In genomic region chr16:61581417-61582046, GRCh38 we compare ENCODE assay signal across 17 cellular contexts.
"Had no signal": no experiment of that assay in that cellular context is flagged by ENCODE, and none has a peak within 500 bp of the region (broad histone marks: within the 10 kb centered on the region; RNA-seq: fewer than 3 reads in every experiment).

No MANE protein-coding gene starts in this region.

- H3K36me3 ChIP-seq: esophagus squamous epithelium, gastroesophageal sphincter, neural progenitor cell, pancreas, prostate gland had no signal

- H3K27me3 Mint-ChIP-seq: dendritic cell treated with granulocyte-macrophage colony-stimulating factor and Interleukin-4, amounts not matched to agents 40 ng/mL and 50 ng/mL, for 4 days; memory B cell; natural killer cell treated with Interleukin-12 subunit alpha and Interleukin-12 subunit beta and Interleukin-15 and Interleukin-18, amount 100 ng/mL, for 72 hours had no signal

- DNase-seq: esophagus squamous epithelium; foreskin fibroblast; immature natural killer cell; occipital lobe; stimulated activated naive CD4-positive, alpha-beta T cell treated with Interleukin-2 at 50 U/mL for 16 hours; trophoblast cell had no signal

- H3K4me2 ChIP-seq: neural progenitor cell had no signal

- H3K36me3 Mint-ChIP-seq: memory B cell; mesothelial cell of epicardium; natural killer cell treated with Interleukin-12 subunit alpha and Interleukin-12 subunit beta and Interleukin-15 and Interleukin-18, amount 100 ng/mL, for 72 hours; neural progenitor cell had no signal

- H3K27ac Mint-ChIP-seq: dendritic cell treated with granulocyte-macrophage colony-stimulating factor and Interleukin-4, amounts not matched to agents 40 ng/mL and 50 ng/mL, for 4 days; immature natural killer cell; memory B cell; mesothelial cell of epicardium; natural killer cell treated with Interleukin-12 subunit alpha and Interleukin-12 subunit beta and Interleukin-15 and Interleukin-18, amount 100 ng/mL, for 72 hours; neural progenitor cell had no signal

- H3K27me3 ChIP-seq: esophagus squamous epithelium, gastroesophageal sphincter, neural progenitor cell, pancreas had no signal

- H3K4me1 ChIP-seq: esophagus squamous epithelium, gastroesophageal sphincter, neural progenitor cell, pancreas, prostate gland had no signal

- H3K9me3 ChIP-seq: gastroesophageal sphincter, pancreas, prostate gland had no signal

- ATAC-seq: gastroesophageal sphincter, pancreas, sciatic nerve had no signal

- H3K4me1 Mint-ChIP-seq: immature natural killer cell, memory B cell, neural progenitor cell had no signal

- H3K4me3 Mint-ChIP-seq: dendritic cell treated with granulocyte-macrophage colony-stimulating factor and Interleukin-4, amounts not matched to agents 40 ng/mL and 50 ng/mL, for 4 days; immature natural killer cell; memory B cell; mesothelial cell of epicardium; natural killer cell treated with Interleukin-12 subunit alpha and Interleukin-12 subunit beta and Interleukin-15 and Interleukin-18, amount 100 ng/mL, for 72 hours; neural progenitor cell had no signal

- H3K9ac ChIP-seq: neural progenitor cell had no signal

- H3K9me3 Mint-ChIP-seq: dendritic cell treated with granulocyte-macrophage colony-stimulating factor and Interleukin-4, amounts not matched to agents 40 ng/mL and 50 ng/mL, for 4 days; mesothelial cell of epicardium; neural progenitor cell had no signal

- H3K4me3 ChIP-seq: esophagus squamous epithelium, gastroesophageal sphincter, neural progenitor cell, pancreas, prostate gland had no signal

- FAIRE-seq: colon, pancreas, urothelium cell line had no signal

- H3K27ac ChIP-seq: esophagus squamous epithelium, gastroesophageal sphincter, neural progenitor cell, pancreas, prostate gland had no signal

- H2AFZ ChIP-seq: neural progenitor cell had no signal
